Comparison of ENCODE assay signal across 8 cellular contexts in the genomic region with DNA sequence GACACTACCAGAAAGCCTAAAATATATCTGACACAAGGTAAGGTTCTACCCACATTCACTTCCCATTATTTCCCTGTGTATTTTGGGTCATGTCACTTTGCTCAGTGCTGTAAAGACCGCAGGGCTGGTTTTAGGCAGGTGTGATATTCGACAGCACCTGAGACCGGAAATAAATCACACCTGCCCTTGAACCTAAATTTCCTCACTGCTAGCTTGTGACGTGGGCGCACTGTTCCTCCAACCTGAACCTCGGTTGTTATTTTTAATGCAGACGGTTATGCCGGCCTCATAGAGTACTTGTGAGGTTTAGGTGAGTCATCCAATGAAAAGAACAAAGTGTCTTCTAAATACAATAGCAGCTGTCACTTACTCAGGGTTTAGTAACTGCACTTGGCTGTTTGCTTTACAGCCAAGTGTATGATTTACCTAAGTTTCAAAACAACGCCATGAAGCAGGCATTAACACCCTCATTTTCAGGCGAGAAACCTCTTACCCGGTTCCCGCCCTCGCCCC. TPM values are rescaled to one million over a fixed set of nuclear protein-coding genes. Genes with fewer than 3 reads are reported as not detected.
DNase-seq lines count a peak whose midpoint lies in the region; ATAC-seq and TF ChIP-seq lines count a peak whose summit lies in the region.

No MANE protein-coding gene starts in this region.

- peak; percentile 14 to 73 (median 46) for DNase-seq in CD8-positive, alpha-beta memory T cell
- no peak for DNase-seq in RWPE2 (ENCODE audit: low spot score)
- DNase-seq in choroid plexus epithelial cell (ENCODE audit: low read depth): peak; percentile 53
- no peak for DNase-seq in memory B cell (ENCODE audit: low spot score in 2 of 2)
- DNase-seq in upper lobe of right lung: no peak
- DNase-seq in iPS-NIHi11 (ENCODE audit: low spot score): no peak

- peaks cover 31 to 66% of the 10 kb centered on the region in 2 donors for H3K27me3 Mint-ChIP-seq in CD8-positive, alpha-beta memory T cell
- peaks cover 16% of the 10 kb centered on the region for H3K27me3 Mint-ChIP-seq in memory B cell

- H3K4me3 ChIP-seq in CD8-positive, alpha-beta memory T cell (ENCODE audit: low read length): peak overlapping the region; percentile 25
- H3K4me3 ChIP-seq in RWPE2 (ENCODE audit: severe bottlenecking): peak overlapping the region; percentile 40
- H3K4me3 ChIP-seq in choroid plexus epithelial cell (ENCODE audit: low read depth, low read length): peak overlapping the region; percentile 67
- peak overlapping the region; percentile 54 for H3K4me3 ChIP-seq in upper lobe of right lung

- CTCF ChIA-PET in CD8-positive, alpha-beta memory T cell (lab: Charles Lee): interaction anchor here (0.8 to 2.3 kb wide), 5 partner anchors 11 to 741 kb away, joined by 3 to 16 read pairs (median 3); a partner anchor contains a TSS

- peaks cover 8% of the 10 kb centered on the region for H3K4me1 ChIP-seq in CD8-positive, alpha-beta memory T cell (ENCODE audit: insufficient read depth, low read length)
- peaks cover 10% of the 10 kb centered on the region for H3K4me1 ChIP-seq in RWPE2 (ENCODE audit: insufficient read depth, poor library complexity, severe bottlenecking)
- peaks cover 11% of the 10 kb centered on the region for H3K4me1 ChIP-seq in upper lobe of right lung

- peaks cover 23 to 33% (median 30%) of the 10 kb centered on the region in 3 donors for H3K4me1 Mint-ChIP-seq in CD8-positive, alpha-beta memory T cell
- peaks cover 28% of the 10 kb centered on the region for H3K4me1 Mint-ChIP-seq in memory B cell

- ATAC-seq in GM19351 (IDR thresholded peaks at IDR 0.05; ENCODE audit: unreplicated experiment) (peak; percentile 77), HG03354 (IDR thresholded peaks at IDR 0.05; ENCODE audit: poor library complexity, severe bottlenecking, unreplicated experiment) (peak; percentile 71), RWPE2 (ENCODE audit: low read depth) (peak; percentile 87), memory B cell (ENCODE audit: low read depth) (peak; percentile 81), upper lobe of right lung (peak; percentile 82)

- TF ChIP-seq CTCF in RWPE2 (IDR thresholded peaks at IDR 0.05; ENCODE audit: poor library complexity, severe bottlenecking): no peak
- no peak for TF ChIP-seq CTCF in choroid plexus epithelial cell (conservative IDR thresholded peaks at IDR 0.05; ENCODE audit: low read depth, low read length)
- TF ChIP-seq CTCF in upper lobe of right lung (IDR thresholded peaks at IDR 0.05): no peak

- no peak overlapping the region for H3K27ac ChIP-seq in CD8-positive, alpha-beta memory T cell (ENCODE audit: low read depth, low read length)
- H3K27ac ChIP-seq in RWPE2 (ENCODE audit: poor library complexity, severe bottlenecking) (peak overlapping the region; percentile 97), upper lobe of right lung (peak overlapping the region; percentile 65)

- H3K9me3 ChIP-seq in CD8-positive, alpha-beta memory T cell (ENCODE audit: low read length): no peaks in the 10 kb centered on the region
- H3K9me3 ChIP-seq in RWPE2 (ENCODE audit: severe bottlenecking): no peaks in the 10 kb centered on the region
- no peaks in the 10 kb centered on the region for H3K9me3 ChIP-seq in upper lobe of right lung

- H3K27me3 ChIP-seq in CD8-positive, alpha-beta memory T cell (ENCODE audit: insufficient read depth, low read length, poor library complexity, severe bottlenecking): peaks cover 14% of the 10 kb centered on the region
- H3K27me3 ChIP-seq in RWPE2 (ENCODE audit: insufficient read depth, poor library complexity, severe bottlenecking) (no peaks in the 10 kb centered on the region), upper lobe of right lung (peaks cover 28% of the 10 kb centered on the region)

- H3K4me3 Mint-ChIP-seq in CD8-positive, alpha-beta memory T cell: peak overlapping the region; percentile 80 to 94 (median 85)
- H3K4me3 Mint-ChIP-seq in memory B cell: peak overlapping the region; percentile 85

- H3K36me3 ChIP-seq in CD8-positive, alpha-beta memory T cell (ENCODE audit: insufficient read depth, low read length): no peaks in the 10 kb centered on the region
- H3K36me3 ChIP-seq in RWPE2 (ENCODE audit: low read depth) (no peaks in the 10 kb centered on the region), upper lobe of right lung (no peaks in the 10 kb centered on the region)

- H3K9me3 Mint-ChIP-seq in CD8-positive, alpha-beta memory T cell: peaks cover 0 to 6% (median 4%) of the 10 kb centered on the region in 5 donors
- no peaks in the 10 kb centered on the region for H3K9me3 Mint-ChIP-seq in memory B cell

- no peaks in the 10 kb centered on the region for H3K36me3 Mint-ChIP-seq in CD8-positive, alpha-beta memory T cell
- no peaks in the 10 kb centered on the region for H3K36me3 Mint-ChIP-seq in memory B cell

- POLR2A ChIA-PET in CD8-positive, alpha-beta memory T cell (lab: Charles Lee): interaction anchor here (0.6 to 1.6 kb wide), 2 partner anchors 21 to 454 kb away, joined by 3 to 5 read pairs; a partner anchor contains a TSS

- intact Hi-C loops in upper lobe of right lung (cut with DNase I): no loop called here

- H3K27ac Mint-ChIP-seq in CD8-positive, alpha-beta memory T cell: peak overlapping the region; percentile 15 to 92 (median 86)
- no peak overlapping the region for H3K27ac Mint-ChIP-seq in memory B cell

RNA-seq across cellular contexts. Expression of a gene that starts 20.7 kb away (rescaled TPM):
- total RNA-seq in CD8-positive, alpha-beta memory T cell: 1 to 10 TPM; 4.2 to 6.5 TPM
- 2.5 TPM for polyA plus RNA-seq in CD8-positive, alpha-beta memory T cell
- total RNA-seq in upper lobe of right lung: 4.5 TPM

RNA-seq across cellular contexts. Expression of a gene that starts 53.6 kb away (rescaled TPM):
- not detected for total RNA-seq in CD8-positive, alpha-beta memory T cell
- polyA plus RNA-seq in CD8-positive, alpha-beta memory T cell: 0.14 TPM
- total RNA-seq in upper lobe of right lung: not detected

Comparison
In these comparisons a context has a peak if more than half of its experiments do, and no peak if none do; other contexts are left out.
1. DNase-seq: peak in CD8-positive, alpha-beta memory T cell (5 of 5) and choroid plexus epithelial cell (single experiment); none in RWPE2 (single experiment), memory B cell (0 of 2), upper lobe of right lung (single experiment) and iPS-NIHi11 (single experiment).
2. Peak in every context shown above with its lines, with median percentiles within 50 percentile points of each other: H3K4me3 ChIP-seq and ATAC-seq.